ENCODE assay signal across 19 cellular contexts in the genomic region with DNA sequence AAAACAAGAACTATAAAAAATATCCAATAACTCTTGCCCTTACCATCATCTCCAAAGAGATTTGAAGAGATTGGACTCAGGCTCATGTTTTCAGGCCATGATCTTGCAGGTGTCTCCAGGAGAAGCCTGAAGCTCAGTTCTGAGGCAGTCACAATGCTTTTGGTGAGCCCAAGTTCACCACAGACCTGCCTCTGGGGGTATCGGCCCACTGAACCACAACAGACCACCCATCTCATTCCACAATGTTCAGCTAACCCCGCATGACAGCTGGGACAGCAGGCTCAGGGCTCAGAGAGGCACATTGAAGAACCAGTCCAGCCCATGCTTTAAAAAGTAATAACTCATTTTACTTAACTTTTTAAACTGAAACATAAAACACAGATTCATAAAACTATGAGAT.
"Had no signal": no experiment of that assay in that cellular context is flagged by ENCODE, and none has a peak within 500 bp of the region (broad histone marks: within the 10 kb centered on the region; RNA-seq: fewer than 3 reads in every experiment).

No MANE protein-coding gene starts in this region.

- ATAC-seq: activated CD8-positive, alpha-beta T cell treated with anti-CD3 and anti-CD28 coated beads for 36 hours; activated naive CD8-positive, alpha-beta T cell treated with anti-CD3 and anti-CD28 coated beads, Interleukin-2, amount 50 U/mL, for 24 hours; activated T-cell treated with anti-CD3 and anti-CD28 coated beads, Interleukin-2, amount 50 U/mL, for 4 hours; activated T-helper 17 cell treated with anti-CD3 and anti-CD28 coated beads, Interleukin-2, amount 50 U/mL, for 72 hours; left ventricle myocardium superior; naive thymus-derived CD4-positive, alpha-beta T cell; WTC11 had no signal

- H3K9me3 ChIP-seq: right atrium auricular region, spleen, suprapubic skin, tibial artery had no signal

- DNase-seq: activated CD4-positive, alpha-beta T cell treated with anti-CD3 and anti-CD28 coated beads, Interleukin-2, amount 50 U/mL, for 1 hour; activated CD8-positive, alpha-beta T cell treated with anti-CD3 and anti-CD28 coated beads for 36 hours; activated gamma-delta T cell treated with Interleukin-2 at 50 U/mL for 16 hours; activated naive CD8-positive, alpha-beta T cell treated with anti-CD3 and anti-CD28 coated beads, Interleukin-2, amount 50 U/mL, for 24 hours; activated T-cell treated with anti-CD3 and anti-CD28 coated beads, Interleukin-2, amount 50 U/mL, for 4 hours; amygdala; caudate nucleus; left ventricle myocardium superior; naive thymus-derived CD4-positive, alpha-beta T cell; occipital lobe; spleen; stimulated activated naive CD4-positive, alpha-beta T cell; SW 1271; T1000; tibial artery had no signal

- H3K27me3 ChIP-seq: right atrium auricular region, spleen, suprapubic skin, tibial artery had no signal

- H3K36me3 ChIP-seq: right atrium auricular region, spleen, suprapubic skin, tibial artery had no signal

- H3K27ac ChIP-seq: right atrium auricular region, spleen, suprapubic skin, tibial artery had no signal

- H3K4me3 ChIP-seq: right atrium auricular region, spleen, suprapubic skin, tibial artery had no signal

- H3K4me1 ChIP-seq: right atrium auricular region, spleen, suprapubic skin, tibial artery had no signal
